Comparison of ENCODE assay signal across 15 cellular contexts in genomic region chr14:91554535-91555332, GRCh38.
"Had no signal": no experiment of that assay in that cellular context is flagged by ENCODE, and none has a peak within 500 bp of the region (broad histone marks: within the 10 kb centered on the region; RNA-seq: fewer than 3 reads in every experiment).

No MANE protein-coding gene starts in this region.

- ATAC-seq: activated CD8-positive, alpha-beta T cell treated with anti-CD3 and anti-CD28 coated beads for 36 hours; gastroesophageal sphincter; heart right ventricle; lower lobe of right lung had no signal

- H3K9me3 ChIP-seq: esophagus muscularis mucosa, lower lobe of right lung had no signal

- H3K4me3 ChIP-seq: esophagus muscularis mucosa, gastroesophageal sphincter, heart right ventricle, lower lobe of right lung had no signal

- H3K36me3 ChIP-seq: esophagus muscularis mucosa, gastroesophageal sphincter, heart right ventricle, lower lobe of right lung had no signal

- H3K27ac ChIP-seq: esophagus muscularis mucosa, gastroesophageal sphincter, heart right ventricle, lower lobe of right lung had no signal

- DNase-seq: activated CD4-positive, alpha-beta T cell treated with anti-CD3 and anti-CD28 coated beads, Interleukin-2, amount 10 ng/mL, durations not matched to agents 24 days and 14 days; activated CD8-positive, alpha-beta T cell treated with anti-CD3 and anti-CD28 coated beads for 36 hours; activated naive CD4-positive, alpha-beta T cell treated with anti-CD3 and anti-CD28 coated beads for 36 hours; activated T-cell treated with anti-CD3 and anti-CD28 coated beads, Interleukin-2, amount 50 U/mL, for 24 hours; aorta; cortex of kidney; effector CD4-positive, alpha-beta T cell; heart right ventricle; immature natural killer cell; lower lobe of right lung; T-helper 1 cell; T-helper 9 cell had no signal

- H3K4me1 ChIP-seq: esophagus muscularis mucosa, gastroesophageal sphincter, heart right ventricle, lower lobe of right lung had no signal

- FAIRE-seq: endothelial cell of umbilical vein had no signal
